ENCODE assay signal across 22 cellular contexts in the genomic region with DNA sequence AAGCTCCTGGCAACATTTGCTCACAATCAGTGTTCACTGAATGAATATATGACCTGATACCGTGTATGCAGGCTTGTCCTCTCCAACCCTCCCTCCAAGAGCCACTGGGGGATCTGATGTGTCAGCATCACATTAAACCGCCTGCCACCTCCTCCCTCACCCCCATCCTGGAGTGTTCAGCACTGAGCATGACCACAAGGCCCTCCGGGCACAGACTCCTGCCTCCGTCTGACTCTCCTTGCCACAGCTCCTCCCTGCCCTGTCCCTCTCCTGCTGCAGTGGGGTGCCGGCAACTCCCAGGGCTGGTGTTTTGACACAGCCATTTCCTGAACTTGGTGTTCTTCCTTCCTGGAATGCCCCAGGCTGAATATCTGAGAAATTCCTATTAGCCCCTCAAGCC.
"Had no signal": no experiment of that assay in that cellular context is flagged by ENCODE, and none has a peak within 500 bp of the region (broad histone marks: within the 10 kb centered on the region; RNA-seq: fewer than 3 reads in every experiment).

No MANE protein-coding gene starts in this region.

- H3K4me1 Mint-ChIP-seq: activated CD4-positive, alpha-beta memory T cell treated with anti-CD3 and anti-CD28 coated beads, Interleukin-2, amount 10 ng/mL, durations not matched to agents 7 days and 5 days; activated CD4-positive, alpha-beta T cell treated with anti-CD3 and anti-CD28 coated beads, Interleukin-2, amount 10 ng/mL, durations not matched to agents 24 days and 14 days had no signal

- H3K9me3 Mint-ChIP-seq: activated CD4-positive, alpha-beta memory T cell treated with anti-CD3 and anti-CD28 coated beads, Interleukin-2, amount 10 ng/mL, durations not matched to agents 7 days and 5 days; activated CD4-positive, alpha-beta T cell treated with anti-CD3 and anti-CD28 coated beads, Interleukin-2, amount 10 ng/mL, durations not matched to agents 24 days and 14 days; activated T-cell treated with anti-CD3 and anti-CD28 coated beads, Interleukin-2, amount 50 U/mL, for 24 hours; natural killer cell had no signal

- H3K4me1 ChIP-seq: esophagus squamous epithelium, gastrocnemius medialis, left lung, lower lobe of right lung, tibial nerve had no signal

- H3K4me3 Mint-ChIP-seq: activated CD4-positive, alpha-beta memory T cell treated with anti-CD3 and anti-CD28 coated beads, Interleukin-2, amount 10 ng/mL, durations not matched to agents 7 days and 5 days; activated CD4-positive, alpha-beta T cell treated with anti-CD3 and anti-CD28 coated beads, Interleukin-2, amount 10 ng/mL, durations not matched to agents 24 days and 14 days; activated T-cell treated with anti-CD3 and anti-CD28 coated beads, Interleukin-2, amount 50 U/mL, for 24 hours; natural killer cell had no signal

- H3K27me3 ChIP-seq: esophagus squamous epithelium, gastrocnemius medialis, left lung, tibial nerve had no signal

- H3K36me3 ChIP-seq: esophagus squamous epithelium, gastrocnemius medialis, left lung, lower lobe of right lung, tibial nerve, WERI-Rb-1 had no signal

- H3K27ac Mint-ChIP-seq: activated CD4-positive, alpha-beta memory T cell treated with anti-CD3 and anti-CD28 coated beads, Interleukin-2, amount 10 ng/mL, durations not matched to agents 7 days and 5 days; activated CD4-positive, alpha-beta T cell treated with anti-CD3 and anti-CD28 coated beads, Interleukin-2, amount 10 ng/mL, durations not matched to agents 24 days and 14 days; activated T-cell treated with anti-CD3 and anti-CD28 coated beads, Interleukin-2, amount 50 U/mL, for 24 hours; natural killer cell had no signal

- H3K9me3 ChIP-seq: esophagus squamous epithelium, gastrocnemius medialis, left lung, lower lobe of right lung had no signal

- H3K27me3 Mint-ChIP-seq: activated CD4-positive, alpha-beta T cell treated with anti-CD3 and anti-CD28 coated beads, Interleukin-2, amount 10 ng/mL, durations not matched to agents 24 days and 14 days had no signal

- H3K27ac ChIP-seq: esophagus squamous epithelium, gastrocnemius medialis, left lung, lower lobe of right lung, tibial nerve, WERI-Rb-1 had no signal

- DNase-seq: activated CD4-positive, alpha-beta memory T cell treated with anti-CD3 and anti-CD28 coated beads, Interleukin-2, amount 10 ng/mL, durations not matched to agents 7 days and 5 days; activated CD4-positive, alpha-beta T cell treated with anti-CD3 and anti-CD28 coated beads, Interleukin-2, amount 10 ng/mL, durations not matched to agents 24 days and 14 days; activated CD8-positive, alpha-beta memory T cell treated with anti-CD3 and anti-CD28 coated beads, Interleukin-2, amount 50 U/mL, for 48 hours; activated gamma-delta T cell treated with Interleukin-2 at 50 U/mL for 16 hours; activated naive CD4-positive, alpha-beta T cell treated with anti-CD3 and anti-CD28 coated beads, Interleukin-2, amount 50 U/mL, for 16 hours; activated T-cell treated with anti-CD3 and anti-CD28 coated beads, Interleukin-2, amount 50 U/mL, for 24 hours; amniotic stem cell; central memory CD4-positive, alpha-beta T cell; esophagus squamous epithelium; gastrocnemius medialis; glutamatergic neuron; left lung; lower lobe of right lung; mesendoderm; natural killer cell; right cardiac atrium; stimulated activated CD4-positive, alpha-beta T cell treated with anti-CD3 and anti-CD28 coated beads, Interleukin-15, amount 100 ng/mL, for 24 hours; stimulated activated CD4-positive, alpha-beta T cell treated with anti-CD3 and anti-CD28 coated beads, Interleukin-2, amount 100 ng/mL, for 24 hours; stimulated activated naive CD4-positive, alpha-beta T cell; WERI-Rb-1 had no signal

- ATAC-seq: activated CD4-positive, CD25-positive, alpha-beta regulatory T cell treated with anti-CD3 and anti-CD28 coated beads, Interleukin-2, amount 50 U/mL, for 24 hours; gastrocnemius medialis; left lung; lower lobe of right lung; natural killer cell; right cardiac atrium had no signal

- H3K4me3 ChIP-seq: esophagus squamous epithelium, gastrocnemius medialis, left lung, lower lobe of right lung, tibial nerve had no signal
